Comparison of ENCODE assay signal across 15 cellular contexts in genomic region chr4:185019451-185020292, GRCh38. TPM values are rescaled to one million over a fixed set of nuclear protein-coding genes. Genes with fewer than 3 reads are reported as not detected.
DNase-seq lines count a peak whose midpoint lies in the region; ATAC-seq and TF ChIP-seq lines count a peak whose summit lies in the region.
"Had no signal": no experiment of that assay in that cellular context is flagged by ENCODE, and none has a peak within 500 bp of the region (broad histone marks: within the 10 kb centered on the region; RNA-seq: fewer than 3 reads in every experiment).

No MANE protein-coding gene starts in this region.

- H3K27me3 ChIP-seq in Panc1 (ENCODE audit: control insufficient read depth, insufficient read depth, low read length) = peaks cover 12% of the 10 kb centered on the region
- H3K27me3 ChIP-seq in gastrocnemius medialis = peaks cover 96 to 98% (median 97%) of the 10 kb centered on the region in 3 donors
- peaks cover 0 to 96% (median 55%) of the 10 kb centered on the region in 4 donors for H3K27me3 ChIP-seq in esophagus muscularis mucosa

- intact Hi-C loops in Panc1 (cut with micrococcal nuclease; ENCODE audit: unreplicated experiment) = no loop called here
- intact Hi-C loops in gastrocnemius medialis (cut with DNase I; ENCODE audit: low total_unique reads) = no loop called here
- intact Hi-C loops in esophagus muscularis mucosa (cut with DNase I) = no loop called here

- H3K9me3 ChIP-seq in Panc1 (ENCODE audit: control insufficient read depth, insufficient read depth, low read depth, low read length) (no peaks in the 10 kb centered on the region), gastrocnemius medialis (no peaks in the 10 kb centered on the region), esophagus muscularis mucosa (no peaks in the 10 kb centered on the region)
- H3K9me3 ChIP-seq: transverse colon had no signal

- H3K9me3 Mint-ChIP-seq in glutamatergic neuron (ENCODE audit: unreplicated experiment) = peaks cover 18% of the 10 kb centered on the region
- H3K9me3 Mint-ChIP-seq: immature natural killer cell had no signal

- H3K36me3 ChIP-seq in Panc1 (ENCODE audit: control insufficient read depth, insufficient read depth, low read length) (no peaks in the 10 kb centered on the region), gastrocnemius medialis (no peaks in the 10 kb centered on the region), esophagus muscularis mucosa (no peaks in the 10 kb centered on the region)
- H3K36me3 ChIP-seq: transverse colon had no signal

- CTCF ChIA-PET in Panc1 (lab: Charles Lee) = interaction anchor here (0.7 to 1.5 kb wide), 2 partner anchors 62 to 115 kb away, joined by 3 to 13 read pairs; no protein-coding TSS in a partner anchor

- peak; percentile 82 for ATAC-seq in Panc1
- ATAC-seq in gastrocnemius medialis = no peak
- no peak for ATAC-seq in GM21529 (IDR thresholded peaks at IDR 0.05; ENCODE audit: unreplicated experiment)
- ATAC-seq: HCT116 had no signal

- TF ChIP-seq CTCF in Panc1 (IDR thresholded peaks at IDR 0.05) (no peak), glutamatergic neuron (IDR thresholded peaks at IDR 0.05; ENCODE audit: partially characterized antibody, unreplicated experiment) (no peak), gastrocnemius medialis (IDR thresholded peaks at IDR 0.05 in 4 of 5, conservative IDR thresholded peaks at IDR 0.05 in 1 of 5) (no peak), esophagus muscularis mucosa (IDR thresholded peaks at IDR 0.05) (no peak)

- POLR2A ChIA-PET in Panc1 (lab: Charles Lee) = no interaction called here

- peak overlapping the region; percentile 86 for H3K4me3 Mint-ChIP-seq in glutamatergic neuron (ENCODE audit: unreplicated experiment)
- H3K4me3 Mint-ChIP-seq: immature natural killer cell had no signal

- no peak for TF ChIP-seq POLR2A in gastrocnemius medialis (IDR thresholded peaks at IDR 0.05)
- no peak for TF ChIP-seq POLR2A in esophagus muscularis mucosa (IDR thresholded peaks at IDR 0.05; ENCODE audit: low read depth)

- H3K27ac Mint-ChIP-seq in glutamatergic neuron (ENCODE audit: unreplicated experiment) = no peak overlapping the region
- H3K27ac Mint-ChIP-seq: immature natural killer cell had no signal

- H3K27ac ChIP-seq in Panc1 (ENCODE audit: low read length) = no peak overlapping the region
- H3K27ac ChIP-seq in gastrocnemius medialis = no peak overlapping the region
- no peak overlapping the region for H3K27ac ChIP-seq in esophagus muscularis mucosa (replicated peaks in 1 of 4)
- H3K27ac ChIP-seq: transverse colon had no signal

- no peak for TF ChIP-seq EP300 in esophagus muscularis mucosa (IDR thresholded peaks at IDR 0.05)

- H3K27me3 Mint-ChIP-seq in glutamatergic neuron (ENCODE audit: unreplicated experiment) = peaks cover 41% of the 10 kb centered on the region

- peak overlapping the region; percentile 33 to 54 for H3K4me3 ChIP-seq in Panc1 (ENCODE audit: low read depth in 2 of 2, low read length in 2 of 2)
- H3K4me3 ChIP-seq in gastrocnemius medialis = peak overlapping the region in 3 of 4 donors; percentile 20 to 43 (median 20)
- H3K4me3 ChIP-seq in esophagus muscularis mucosa = peak overlapping the region in 1 of 4 donors; percentile 2

- H3K4me1 ChIP-seq in Panc1 (ENCODE audit: control insufficient read depth, insufficient read depth, low read length) (no peaks in the 10 kb centered on the region; the same call in 1 of the 2 replicates), gastrocnemius medialis (peaks cover 18 to 45% of the 10 kb centered on the region in 2 donors), esophagus muscularis mucosa (peaks cover 8 to 60% (median 39%) of the 10 kb centered on the region in 4 donors)

- no peaks in the 10 kb centered on the region for H3K36me3 Mint-ChIP-seq in glutamatergic neuron (ENCODE audit: unreplicated experiment)
- H3K36me3 Mint-ChIP-seq: immature natural killer cell had no signal

- DNase-seq in NCI-H1417 (lab: John Stamatoyannopoulos, UW) (peak in 2 of 3 experiments; percentile 43 to 52), NCI-H1417 treated with DMSO at 0.1 percent for 48 hours (lab: John Stamatoyannopoulos, UW) (no peak), Panc1 (ENCODE audit: low read depth, low spot score) (no peak), glutamatergic neuron (peak; percentile 43), gastrocnemius medialis (no peak), esophagus muscularis mucosa (ENCODE audit: extremely low spot score) (no peak), NCI-H524 treated with DMSO at 0.1 percent for 48 hours (lab: John Stamatoyannopoulos, UW) (no peak)
- DNase-seq: DMS153, immature natural killer cell, NCI-H146, transverse colon had no signal

- H3K4me1 Mint-ChIP-seq in glutamatergic neuron (ENCODE audit: low read depth, unreplicated experiment) = peaks cover 11% of the 10 kb centered on the region
- H3K4me1 Mint-ChIP-seq: immature natural killer cell had no signal

- no TSS peak for BruUV-seq in Panc1 (replicated peaks; lab: Mats Ljungman, UMichigan)

- in situ Hi-C loops in Panc1 (cut with HindIII; ENCODE audit: low pct_unique_long_range_greater_than_20kb, low sequenced_read_pairs) = no loop called here
- in situ Hi-C loops in gastrocnemius medialis (cut with MboI; ENCODE audit: low sequenced_read_pairs in 4 of 4) = no loop called here

- WGBS in esophagus muscularis mucosa = 3% methylated on average over 17 of the region's 58 CpGs

RNA-seq across cellular contexts. Expression of gene HELT, which starts 1.4 kb away (rescaled TPM):
- total RNA-seq in Panc1 (2021; ENCODE audit: unreplicated experiment) (not detected), glutamatergic neuron (ENCODE audit: unreplicated experiment) (not detected), gastrocnemius medialis (not detected), esophagus muscularis mucosa (not detected)
- polyA plus RNA-seq in Panc1 (2012; ENCODE audit: insufficient read length) = not detected
- total RNA-seq: epithelial cell of proximal tubule, SK-MEL-5, transverse colon had no signal
- polyA plus RNA-seq: immature natural killer cell had no signal

Comparison
In these comparisons a context has a peak if more than half of its experiments do, and no peak if none do; other contexts are left out.
1. DNase-seq: peak in NCI-H1417 (2 of 3) and glutamatergic neuron (single experiment); none in NCI-H1417 treated with DMSO at 0.1 percent for 48 hours (single experiment), Panc1 (single experiment), gastrocnemius medialis (0 of 2), esophagus muscularis mucosa (single experiment) and NCI-H524 treated with DMSO at 0.1 percent for 48 hours (single experiment).